10 cellular contexts compared by ENCODE assay signal in the genomic region with DNA sequence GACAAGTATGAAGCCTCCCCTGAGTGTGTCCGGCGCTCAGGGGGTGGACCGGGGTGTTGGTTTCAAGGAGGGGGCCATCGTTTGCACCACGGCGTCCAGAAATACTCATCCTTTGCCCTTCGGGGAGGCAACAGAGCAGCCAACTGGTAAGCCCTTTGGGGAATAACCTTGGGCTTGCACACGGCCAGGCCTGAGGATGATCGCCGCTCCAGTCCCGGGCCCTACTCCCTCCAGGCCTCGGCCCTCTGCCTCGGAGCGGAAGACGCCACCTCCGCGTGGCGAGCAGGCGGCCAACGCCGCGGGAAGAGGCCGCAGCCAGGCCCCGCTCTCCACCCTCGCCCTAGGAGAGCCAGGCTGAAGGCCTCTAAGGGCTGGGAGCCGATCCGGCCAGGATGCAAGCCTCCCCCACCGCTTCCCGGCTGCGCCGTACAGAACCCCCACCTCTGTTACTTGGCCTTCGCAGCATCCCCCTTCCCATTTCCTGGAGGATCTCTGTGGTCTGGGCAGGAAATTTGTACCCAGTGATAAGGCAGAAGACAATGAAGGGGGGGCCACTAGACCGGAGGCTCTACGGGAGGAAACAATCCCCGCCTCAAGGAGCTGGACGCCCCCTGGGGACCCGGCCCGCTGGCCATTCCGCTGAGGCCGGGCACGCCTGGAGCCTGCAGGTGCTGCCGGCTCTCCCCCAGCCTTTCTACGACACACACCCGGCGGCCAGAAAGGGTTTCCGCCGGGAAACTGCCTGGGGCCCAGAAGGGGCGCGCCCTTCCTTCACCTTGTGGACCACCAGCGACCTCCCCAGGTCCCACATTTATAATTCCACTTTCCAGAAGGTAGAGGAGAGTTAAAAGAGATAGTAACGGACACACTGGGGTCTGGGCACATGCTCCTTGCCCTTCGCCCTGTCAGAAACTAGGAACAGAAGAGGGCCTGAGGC. TPM values are rescaled to one million over a fixed set of nuclear protein-coding genes. Genes with fewer than 3 reads are reported as not detected.
DNase-seq lines count a peak whose midpoint lies in the region; ATAC-seq and TF ChIP-seq lines count a peak whose summit lies in the region.
"Had no signal": no experiment of that assay in that cellular context is flagged by ENCODE, and none has a peak within 500 bp of the region (broad histone marks: within the 10 kb centered on the region; RNA-seq: fewer than 3 reads in every experiment).

No MANE protein-coding gene starts in this region.

- ATAC-seq in HG02798 (IDR thresholded peaks at IDR 0.05; ENCODE audit: poor library complexity, unreplicated experiment): peak; percentile 9
- ATAC-seq in effector memory CD8-positive, alpha-beta T cell (replicated peaks): no peak
- no peak for ATAC-seq in GM21526 (IDR thresholded peaks at IDR 0.05; ENCODE audit: low FRiP score, unreplicated experiment)
- ATAC-seq in GM18867 (IDR thresholded peaks at IDR 0.05; ENCODE audit: unreplicated experiment): no peak

- H3K27ac ChIP-seq in mesendoderm (ENCODE audit: low read depth, low read length): no peak overlapping the region
- H3K27ac ChIP-seq: HL-60 had no signal

- TF ChIP-seq CTCF in AG09309 (IDR thresholded peaks at IDR 0.05; ENCODE audit: control insufficient read depth, insufficient read depth, low read depth, low read length, missing control alignments): no peak

- DNase-seq in AG09309 (ENCODE audit: low read depth) (no peak), mesendoderm (peak; percentile 57), NCI-H82 (lab: John Stamatoyannopoulos, UW) (no peak), DMS 273 treated with DMSO at 0.1 percent for 48 hours (lab: John Stamatoyannopoulos, UW) (no peak)
- DNase-seq in effector memory CD8-positive, alpha-beta T cell: no peak
- DNase-seq: T-helper 9 cell had no signal

- H3K4me1 ChIP-seq in mesendoderm (ENCODE audit: control insufficient read depth, low read depth, low read length): peaks cover 3% of the 10 kb centered on the region

- H4K8ac ChIP-seq in mesendoderm (ENCODE audit: low read depth, low read length): no peak overlapping the region

- no peak overlapping the region for H2BK15ac ChIP-seq in mesendoderm (replicated peaks; ENCODE audit: low read depth)

- H3K18ac ChIP-seq in mesendoderm (ENCODE audit: low read length): no peak overlapping the region

- peaks cover 7% of the 10 kb centered on the region for H3K36me3 Mint-ChIP-seq in effector memory CD8-positive, alpha-beta T cell (ENCODE audit: insufficient read depth)

- no peaks in the 10 kb centered on the region for H3K36me3 ChIP-seq in mesendoderm (ENCODE audit: control insufficient read depth, insufficient read depth, low read length)

- peak overlapping the region; percentile 20 to 85 for H3K4me3 Mint-ChIP-seq in effector memory CD8-positive, alpha-beta T cell

- H3K27ac Mint-ChIP-seq in effector memory CD8-positive, alpha-beta T cell: no peak overlapping the region

- no peak overlapping the region for H3K4me2 ChIP-seq in mesendoderm (ENCODE audit: low read length)

- H3K9me3 Mint-ChIP-seq in effector memory CD8-positive, alpha-beta T cell: no peaks in the 10 kb centered on the region

- H2AK5ac ChIP-seq in mesendoderm (ENCODE audit: low read length): no peak overlapping the region

- no CpG with 5 or more reads among the region's 52 CpGs for WGBS in mesendoderm (ENCODE audit: extremely low coverage, insufficient coverage, low lambda C conversion rate)

- peaks cover 63% of the 10 kb centered on the region for H3K27me3 ChIP-seq in mesendoderm (ENCODE audit: insufficient read depth, low read length, poor library complexity)

- peaks cover 11 to 12% of the 10 kb centered on the region in 2 donors for H3K4me1 Mint-ChIP-seq in effector memory CD8-positive, alpha-beta T cell (ENCODE audit: low read depth in 2 of 2)

- H3K4ac ChIP-seq in mesendoderm (ENCODE audit: low read depth, low read length): no peak overlapping the region

- no peak overlapping the region for H2BK5ac ChIP-seq in mesendoderm (ENCODE audit: low read length)

- H3K56ac ChIP-seq in mesendoderm (ENCODE audit: low read length): peak overlapping the region; percentile 34

- no peak overlapping the region for H2BK120ac ChIP-seq in mesendoderm (ENCODE audit: low read depth, low read length)

- H3K9ac ChIP-seq in mesendoderm (ENCODE audit: low read length): no peak overlapping the region

- H3K79me2 ChIP-seq in mesendoderm (ENCODE audit: control insufficient read depth, insufficient read depth, low read length): no peaks in the 10 kb centered on the region

- H3K23ac ChIP-seq in mesendoderm (ENCODE audit: low read length): no peak overlapping the region

- H4K5ac ChIP-seq in mesendoderm (ENCODE audit: low read length): no peak overlapping the region

- H3K27me3 Mint-ChIP-seq in effector memory CD8-positive, alpha-beta T cell: peaks cover 52 to 74% of the 10 kb centered on the region in 2 donors

- no peaks in the 10 kb centered on the region for H3K79me1 ChIP-seq in mesendoderm (ENCODE audit: low read length)

- H3K4me3 ChIP-seq in AG09309 (ENCODE audit: control insufficient read depth, low read depth, low read length) (peak overlapping the region; percentile 41; the same call in 1 of the 2 replicates), mesendoderm (ENCODE audit: low read length) (no peak overlapping the region)

RNA-seq across cellular contexts. Expression of a gene that starts 2.6 kb away (rescaled TPM):
- 0.21 TPM for polyA plus RNA-seq in mesendoderm (2013, experiment 1 of 2)
- polyA plus RNA-seq in mesendoderm (2013, experiment 2 of 2): 0.14 TPM

RNA-seq across cellular contexts. Expression of a gene that starts 7.5 kb away (rescaled TPM):
- polyA plus RNA-seq in mesendoderm (2013, experiment 1 of 2): not detected
- 0.07 TPM for polyA plus RNA-seq in mesendoderm (2013, experiment 2 of 2)

RNA-seq across cellular contexts. Expression of a gene that starts 19.8 kb away (rescaled TPM):
- 0.42 TPM for polyA plus RNA-seq in mesendoderm (2013, experiment 1 of 2)
- polyA plus RNA-seq in mesendoderm (2013, experiment 2 of 2): 0.67 TPM

RNA-seq across cellular contexts. Expression of a gene that starts 40.7 kb away (rescaled TPM):
- 10.6 TPM for polyA plus RNA-seq in mesendoderm (2013, experiment 1 of 2)
- polyA plus RNA-seq in mesendoderm (2013, experiment 2 of 2): 10.4 TPM
